ENCODE assay signal across 8 cellular contexts in genomic region chr7:134327896-134328295, GRCh38. TPM values are rescaled to one million over a fixed set of nuclear protein-coding genes. Genes with fewer than 3 reads are reported as not detected.
DNase-seq lines count a peak whose midpoint lies in the region; ATAC-seq, FAIRE-seq and TF ChIP-seq lines count a peak whose summit lies in the region.

No MANE protein-coding gene starts in this region.

- no peak overlapping the region for H3K4me3 ChIP-seq in HEK293 (ENCODE audit: low read depth, low read length)

- peak; percentile 66 for TF ChIP-seq CTCF in HEK293 (tag by site-specific recombination; IDR thresholded peaks at IDR 0.05)
- peak; percentile 31 for TF ChIP-seq CTCF in WTC11 (IDR thresholded peaks at IDR 0.05)

- peak; percentile 100 for ATAC-seq in WTC11
- peak; percentile 74 to 84 for ATAC-seq in natural killer cell treated with Interleukin-12 subunit alpha and Interleukin-12 subunit beta and Interleukin-15 and Interleukin-18, amount 100 ng/mL, for 72 hours

- POLR2A ChIA-PET in HEK293 (lab: Yijun Ruan, JAX), result no interaction called here
- POLR2A ChIA-PET in WTC11 (lab: Charles Lee), result no interaction called here

- no peak overlapping the region for H3K27ac Mint-ChIP-seq in WTC11
- H3K27ac Mint-ChIP-seq in natural killer cell treated with Interleukin-12 subunit alpha and Interleukin-12 subunit beta and Interleukin-15 and Interleukin-18, amount 100 ng/mL, for 72 hours, result no peak overlapping the region

- H3K27me3 Mint-ChIP-seq in WTC11 (ENCODE audit: low read depth), result no peaks in the 10 kb centered on the region
- peaks cover 32 to 44% of the 10 kb centered on the region in 2 donors for H3K27me3 Mint-ChIP-seq in natural killer cell treated with Interleukin-12 subunit alpha and Interleukin-12 subunit beta and Interleukin-15 and Interleukin-18, amount 100 ng/mL, for 72 hours

- H3K9me3 Mint-ChIP-seq in WTC11, result 0 out of 2 replicates have a peak, but pooled peaks cover 3% of the 10 kb centered on the region
- H3K9me3 Mint-ChIP-seq in natural killer cell treated with Interleukin-12 subunit alpha and Interleukin-12 subunit beta and Interleukin-15 and Interleukin-18, amount 100 ng/mL, for 72 hours, result no peaks in the 10 kb centered on the region

- H3K9me3 ChIP-seq in HEK293 (ENCODE audit: control insufficient read depth, insufficient read depth, low read depth, low read length), result no peaks in the 10 kb centered on the region

- no peaks in the 10 kb centered on the region for H3K36me3 Mint-ChIP-seq in WTC11
- H3K36me3 Mint-ChIP-seq in natural killer cell treated with Interleukin-12 subunit alpha and Interleukin-12 subunit beta and Interleukin-15 and Interleukin-18, amount 100 ng/mL, for 72 hours, result no peaks in the 10 kb centered on the region

- no peaks in the 10 kb centered on the region; the same call in 1 of the 2 replicates for H3K4me1 Mint-ChIP-seq in WTC11
- peaks cover 0 to 4% of the 10 kb centered on the region in 2 donors for H3K4me1 Mint-ChIP-seq in natural killer cell treated with Interleukin-12 subunit alpha and Interleukin-12 subunit beta and Interleukin-15 and Interleukin-18, amount 100 ng/mL, for 72 hours (ENCODE audit: low read depth in 2 of 2)

- no peak overlapping the region for H3K4me3 Mint-ChIP-seq in WTC11
- H3K4me3 Mint-ChIP-seq in natural killer cell treated with Interleukin-12 subunit alpha and Interleukin-12 subunit beta and Interleukin-15 and Interleukin-18, amount 100 ng/mL, for 72 hours, result no peak overlapping the region

- H3K27ac ChIP-seq in HEK293 (ENCODE audit: extremely low read depth, low read depth, low read length), result no peak overlapping the region

- DNase-seq in NCI-H1694 (lab: John Stamatoyannopoulos, UW) (peak; percentile 49), NCI-H1694 treated with DMSO at 0.1 percent for 48 hours (lab: John Stamatoyannopoulos, UW) (no peak), NCI-H1436 (lab: John Stamatoyannopoulos, UW) (peak; percentile 57), WTC11 (ENCODE audit: low spot score) (peak; percentile 80), dermis microvascular lymphatic vessel endothelial cell (ENCODE audit: low read depth in 2 of 2) (peak; percentile 29 to 73), frontal cortex (ENCODE audit: low spot score in 2 of 2) (no peak)
- DNase-seq in natural killer cell treated with Interleukin-12 subunit alpha and Interleukin-12 subunit beta and Interleukin-15 and Interleukin-18, amount 100 ng/mL, for 72 hours (ENCODE audit: low spot score), result no peak

- no peaks in the 10 kb centered on the region for H3K4me1 ChIP-seq in HEK293 (ENCODE audit: control insufficient read depth, insufficient read depth, low read length)

- CTCF ChIA-PET in HEK293 (lab: Yijun Ruan, JAX) (interaction anchor here (0.6 to 1.5 kb wide), 12 partner anchors 10 to 1618 kb away, joined by 3 to 7 read pairs (median 3); no protein-coding TSS in a partner anchor), WTC11 (lab: Charles Lee) (interaction anchor here (2.0 kb wide), 1 partner anchor 11 kb away, joined by 14 read pairs; the partner anchor contains the start of gene SLC35B4)

- no peak for FAIRE-seq in frontal cortex (lab: Jason Lieb, UNC)

- no peaks in the 10 kb centered on the region for H3K36me3 ChIP-seq in HEK293 (ENCODE audit: control insufficient read depth in 2 of 2, insufficient read depth in 1 of 2, low read length in 2 of 2)

TF ChIP-seq in HEK293, 187 proteins besides CTCF, POLR2A, EP300 and RAD21:
- TF ChIP-seq ZNF555 (tag by site-specific recombination; conservative IDR thresholded peaks at IDR 0.05), result no peak
- no peak for TF ChIP-seq ZNF521 (tag by site-specific recombination; IDR thresholded peaks at IDR 0.05)
- TF ChIP-seq RBAK (tag by site-specific recombination; IDR thresholded peaks at IDR 0.05), result no peak
- no peak for TF ChIP-seq FEZF1 (tag by site-specific recombination; IDR thresholded peaks at IDR 0.05)
- TF ChIP-seq ZFP69B (tag by site-specific recombination; IDR thresholded peaks at IDR 0.05), result no peak
- TF ChIP-seq HOXA7 (CRISPR knock-in tag; IDR thresholded peaks at IDR 0.05; ENCODE audit: borderline replicate concordance), result no peak
- TF ChIP-seq ZNF138 (tag by site-specific recombination; IDR thresholded peaks at IDR 0.05; ENCODE audit: borderline replicate concordance), result no peak
- no peak for TF ChIP-seq ZNF394 (tag by site-specific recombination; IDR thresholded peaks at IDR 0.05; ENCODE audit: borderline replicate concordance)
- TF ChIP-seq ZNF664 (tag by site-specific recombination; IDR thresholded peaks at IDR 0.05), result no peak
- TF ChIP-seq ZNF654 (tag by site-specific recombination; IDR thresholded peaks at IDR 0.05; ENCODE audit: low read depth), result peak; percentile 90
- peak; percentile 37; the same call in 1 of the 2 replicates for TF ChIP-seq ZNF660 (tag by site-specific recombination; IDR thresholded peaks at IDR 0.05)

TF ChIP-seq in WTC11, 78 proteins besides CTCF, POLR2A, EP300 and RAD21:
- TF ChIP-seq ZNF317 (CRISPR knock-in tag; IDR thresholded peaks at IDR 0.05; ENCODE audit: borderline replicate concordance, low read depth) (0 out of 2 replicates have a peak, but pooled peaks have one; percentile 25), USF1 (CRISPR knock-in tag; IDR thresholded peaks at IDR 0.05) (no peak), ETV6 (CRISPR knock-in tag; IDR thresholded peaks at IDR 0.05) (peak; percentile 30; the same call in 1 of the 2 replicates)

RNA-seq across cellular contexts. Expression of gene SLC35B4, which starts 11.2 kb away (rescaled TPM):
- total RNA-seq in WTC11 (2021), result 31.5 to 35.5 TPM (median 32.6 TPM) in 3 replicates
- total RNA-seq in dermis microvascular lymphatic vessel endothelial cell, result 10.8 and 16.1 TPM in 2 replicates
- total RNA-seq in natural killer cell treated with Interleukin-12 subunit alpha and Interleukin-12 subunit beta and Interleukin-15 and Interleukin-18, amount 100 ng/mL, for 72 hours, result 10 to 100 TPM; 22.7 to 32.0 TPM
- total RNA-seq in frontal cortex, result 24.5 TPM

Comparison
In these comparisons a context has a peak if more than half of its experiments do, and no peak if none do; other contexts are left out.
1. DNase-seq: peak in NCI-H1694 (single experiment), NCI-H1436 (single experiment), WTC11 (single experiment) and dermis microvascular lymphatic vessel endothelial cell (2 of 2); none in NCI-H1694 treated with DMSO at 0.1 percent for 48 hours (single experiment), natural killer cell treated with Interleukin-12 subunit alpha and Interleukin-12 subunit beta and Interleukin-15 and Interleukin-18, amount 100 ng/mL, for 72 hours (single experiment) and frontal cortex (0 of 2).